ENCODE assay signal across 28 cellular contexts in genomic region chr9:101354143-101354764, GRCh38. TPM values are rescaled to one million over a fixed set of nuclear protein-coding genes. Genes with fewer than 3 reads are reported as not detected.
DNase-seq lines count a peak whose midpoint lies in the region; ATAC-seq and TF ChIP-seq lines count a peak whose summit lies in the region.
"Had no signal": no experiment of that assay in that cellular context is flagged by ENCODE, and none has a peak within 500 bp of the region (broad histone marks: within the 10 kb centered on the region; RNA-seq: fewer than 3 reads in every experiment).

No MANE protein-coding gene starts in this region.

- H3K27ac Mint-ChIP-seq in stimulated activated naive CD8-positive, alpha-beta T cell treated with anti-CD3 and anti-CD28 coated beads, Interleukin-15, amount 100 ng/mL, for 72 hours, result peak overlapping the region in 1 of 2 donors; percentile 40
- H3K27ac Mint-ChIP-seq: activated CD8-positive, alpha-beta memory T cell treated with anti-CD3 and anti-CD28 coated beads, Interleukin-2, amount 10 ng/mL, durations not matched to agents 7 days and 5 days; activated naive CD4-positive, alpha-beta T cell treated with anti-CD3 and anti-CD28 coated beads, Interleukin-2, amount 50 U/mL, for 72 hours; memory B cell; naive thymus-derived CD4-positive, alpha-beta T cell; T-helper 1 cell treated with Interleukin-12 subunit alpha and Interleukin-12 subunit beta and Interleukin-4 antibody, amounts not matched to agents 30 μg/mL and 1 μg/mL, for 36 hours had no signal

- no peak overlapping the region for H3K4me3 Mint-ChIP-seq in stimulated activated naive CD8-positive, alpha-beta T cell treated with anti-CD3 and anti-CD28 coated beads, Interleukin-15, amount 100 ng/mL, for 72 hours
- H3K4me3 Mint-ChIP-seq: activated CD8-positive, alpha-beta memory T cell treated with anti-CD3 and anti-CD28 coated beads, Interleukin-2, amount 10 ng/mL, durations not matched to agents 7 days and 5 days; memory B cell; naive thymus-derived CD4-positive, alpha-beta T cell; T-helper 1 cell treated with Interleukin-12 subunit alpha and Interleukin-12 subunit beta and Interleukin-4 antibody, amounts not matched to agents 30 μg/mL and 1 μg/mL, for 36 hours had no signal

- TF ChIP-seq CTCF in 22Rv1 (IDR thresholded peaks at IDR 0.05), result no peak

- ATAC-seq in left lobe of liver, result peak; percentile 76
- no peak for ATAC-seq in stimulated activated naive CD8-positive, alpha-beta T cell treated with anti-CD3 and anti-CD28 coated beads, Interleukin-15, amount 100 ng/mL, for 72 hours
- ATAC-seq: activated CD8-positive, alpha-beta memory T cell treated with anti-CD3 and anti-CD28 coated beads, Interleukin-2, amount 10 ng/mL, durations not matched to agents 7 days and 5 days; activated naive CD4-positive, alpha-beta T cell treated with anti-CD3 and anti-CD28 coated beads, Interleukin-2, amount 50 U/mL, for 72 hours; gastroesophageal sphincter; K562; naive thymus-derived CD4-positive, alpha-beta T cell had no signal

- DNase-seq in HPDE6-E6E7 (ENCODE audit: extremely low spot score), result peak; percentile 6
- peak; percentile 45 for DNase-seq in astrocyte of the hippocampus (ENCODE audit: low read depth, low spot score)
- no peak for DNase-seq in left lobe of liver (ENCODE audit: low spot score)
- no peak for DNase-seq in stimulated activated naive CD8-positive, alpha-beta T cell treated with anti-CD3 and anti-CD28 coated beads, Interleukin-15, amount 100 ng/mL, for 72 hours
- DNase-seq in SHP77 treated with DMSO at 0.1 percent for 48 hours (lab: John Stamatoyannopoulos, UW), result no peak
- no peak for DNase-seq in NCI-H510A treated with DMSO at 0.1 percent for 48 hours (lab: John Stamatoyannopoulos, UW)
- no peak for DNase-seq in NCI-H1105 (lab: John Stamatoyannopoulos, UW)
- DNase-seq: activated CD4-positive, alpha-beta T cell treated with anti-CD3 and anti-CD28 coated beads for 48 hours; activated CD8-positive, alpha-beta memory T cell treated with anti-CD3 and anti-CD28 coated beads, Interleukin-2, amount 10 ng/mL, durations not matched to agents 7 days and 5 days; BE2C; effector CD8-positive, alpha-beta T cell; esophagus squamous epithelium; naive thymus-derived CD4-positive, alpha-beta T cell; NCI-H2171; NCI-H774; occipital lobe; OCI-M1; retina; trophoblast cell had no signal

- H3K9me3 Mint-ChIP-seq in stimulated activated naive CD8-positive, alpha-beta T cell treated with anti-CD3 and anti-CD28 coated beads, Interleukin-15, amount 100 ng/mL, for 72 hours, result peaks cover 0 to 2% of the 10 kb centered on the region in 2 donors
- H3K9me3 Mint-ChIP-seq: activated naive CD4-positive, alpha-beta T cell treated with anti-CD3 and anti-CD28 coated beads, Interleukin-2, amount 50 U/mL, for 72 hours; T-helper 1 cell treated with Interleukin-12 subunit alpha and Interleukin-12 subunit beta and Interleukin-4 antibody, amounts not matched to agents 30 μg/mL and 1 μg/mL, for 36 hours had no signal

- peaks cover 9% of the 10 kb centered on the region for H3K27me3 Mint-ChIP-seq in stimulated activated naive CD8-positive, alpha-beta T cell treated with anti-CD3 and anti-CD28 coated beads, Interleukin-15, amount 100 ng/mL, for 72 hours

- H3K4me1 Mint-ChIP-seq in stimulated activated naive CD8-positive, alpha-beta T cell treated with anti-CD3 and anti-CD28 coated beads, Interleukin-15, amount 100 ng/mL, for 72 hours, result no peaks in the 10 kb centered on the region
- H3K4me1 Mint-ChIP-seq: activated CD8-positive, alpha-beta memory T cell treated with anti-CD3 and anti-CD28 coated beads, Interleukin-2, amount 10 ng/mL, durations not matched to agents 7 days and 5 days; memory B cell; naive thymus-derived CD4-positive, alpha-beta T cell had no signal

- H3K27ac ChIP-seq in 22Rv1, result peak overlapping the region; percentile 43
- H3K27ac ChIP-seq: esophagus squamous epithelium, gastroesophageal sphincter, SJSA1 had no signal

RNA-seq across cellular contexts. Expression of gene BAAT, which starts 30.6 kb away (rescaled TPM):
- total RNA-seq in left lobe of liver, result 459 TPM
- total RNA-seq: activated CD8-positive, alpha-beta memory T cell treated with anti-CD3 and anti-CD28 coated beads, Interleukin-2, amount 10 ng/mL, durations not matched to agents 7 days and 5 days; activated naive CD4-positive, alpha-beta T cell treated with anti-CD3 and anti-CD28 coated beads, Interleukin-2, amount 50 U/mL, for 72 hours; esophagus squamous epithelium; G401; kidney epithelial cell; SJSA1 had no signal

RNA-seq across cellular contexts. Expression of gene MRPL50, which starts 44.2 kb away (rescaled TPM):
- 5.1 TPM for total RNA-seq in left lobe of liver

RNA-seq across cellular contexts. Expression of gene ZNF189, which starts 44.4 kb away (rescaled TPM):
- 8.3 TPM for total RNA-seq in left lobe of liver

Comparison
In these comparisons a context has a peak if more than half of its experiments do, and no peak if none do; other contexts are left out.
1. DNase-seq: peak in HPDE6-E6E7 (single experiment) and astrocyte of the hippocampus (single experiment); none in left lobe of liver (single experiment), stimulated activated naive CD8-positive, alpha-beta T cell treated with anti-CD3 and anti-CD28 coated beads, Interleukin-15, amount 100 ng/mL, for 72 hours (0 of 2), SHP77 treated with DMSO at 0.1 percent for 48 hours (single experiment), NCI-H510A treated with DMSO at 0.1 percent for 48 hours (single experiment) and NCI-H1105 (single experiment).